ENCODE assay signal across 1 cellular context in genomic region chrX:110045988-110046387, GRCh38.
TF ChIP-seq lines count a peak whose summit lies in the region.

No MANE protein-coding gene starts in this region.

TF ChIP-seq in HepG2, 621 proteins besides CTCF, POLR2A, EP300 and RAD21 (continued from another document and continues in another):
- TF ChIP-seq, protein P1, sequence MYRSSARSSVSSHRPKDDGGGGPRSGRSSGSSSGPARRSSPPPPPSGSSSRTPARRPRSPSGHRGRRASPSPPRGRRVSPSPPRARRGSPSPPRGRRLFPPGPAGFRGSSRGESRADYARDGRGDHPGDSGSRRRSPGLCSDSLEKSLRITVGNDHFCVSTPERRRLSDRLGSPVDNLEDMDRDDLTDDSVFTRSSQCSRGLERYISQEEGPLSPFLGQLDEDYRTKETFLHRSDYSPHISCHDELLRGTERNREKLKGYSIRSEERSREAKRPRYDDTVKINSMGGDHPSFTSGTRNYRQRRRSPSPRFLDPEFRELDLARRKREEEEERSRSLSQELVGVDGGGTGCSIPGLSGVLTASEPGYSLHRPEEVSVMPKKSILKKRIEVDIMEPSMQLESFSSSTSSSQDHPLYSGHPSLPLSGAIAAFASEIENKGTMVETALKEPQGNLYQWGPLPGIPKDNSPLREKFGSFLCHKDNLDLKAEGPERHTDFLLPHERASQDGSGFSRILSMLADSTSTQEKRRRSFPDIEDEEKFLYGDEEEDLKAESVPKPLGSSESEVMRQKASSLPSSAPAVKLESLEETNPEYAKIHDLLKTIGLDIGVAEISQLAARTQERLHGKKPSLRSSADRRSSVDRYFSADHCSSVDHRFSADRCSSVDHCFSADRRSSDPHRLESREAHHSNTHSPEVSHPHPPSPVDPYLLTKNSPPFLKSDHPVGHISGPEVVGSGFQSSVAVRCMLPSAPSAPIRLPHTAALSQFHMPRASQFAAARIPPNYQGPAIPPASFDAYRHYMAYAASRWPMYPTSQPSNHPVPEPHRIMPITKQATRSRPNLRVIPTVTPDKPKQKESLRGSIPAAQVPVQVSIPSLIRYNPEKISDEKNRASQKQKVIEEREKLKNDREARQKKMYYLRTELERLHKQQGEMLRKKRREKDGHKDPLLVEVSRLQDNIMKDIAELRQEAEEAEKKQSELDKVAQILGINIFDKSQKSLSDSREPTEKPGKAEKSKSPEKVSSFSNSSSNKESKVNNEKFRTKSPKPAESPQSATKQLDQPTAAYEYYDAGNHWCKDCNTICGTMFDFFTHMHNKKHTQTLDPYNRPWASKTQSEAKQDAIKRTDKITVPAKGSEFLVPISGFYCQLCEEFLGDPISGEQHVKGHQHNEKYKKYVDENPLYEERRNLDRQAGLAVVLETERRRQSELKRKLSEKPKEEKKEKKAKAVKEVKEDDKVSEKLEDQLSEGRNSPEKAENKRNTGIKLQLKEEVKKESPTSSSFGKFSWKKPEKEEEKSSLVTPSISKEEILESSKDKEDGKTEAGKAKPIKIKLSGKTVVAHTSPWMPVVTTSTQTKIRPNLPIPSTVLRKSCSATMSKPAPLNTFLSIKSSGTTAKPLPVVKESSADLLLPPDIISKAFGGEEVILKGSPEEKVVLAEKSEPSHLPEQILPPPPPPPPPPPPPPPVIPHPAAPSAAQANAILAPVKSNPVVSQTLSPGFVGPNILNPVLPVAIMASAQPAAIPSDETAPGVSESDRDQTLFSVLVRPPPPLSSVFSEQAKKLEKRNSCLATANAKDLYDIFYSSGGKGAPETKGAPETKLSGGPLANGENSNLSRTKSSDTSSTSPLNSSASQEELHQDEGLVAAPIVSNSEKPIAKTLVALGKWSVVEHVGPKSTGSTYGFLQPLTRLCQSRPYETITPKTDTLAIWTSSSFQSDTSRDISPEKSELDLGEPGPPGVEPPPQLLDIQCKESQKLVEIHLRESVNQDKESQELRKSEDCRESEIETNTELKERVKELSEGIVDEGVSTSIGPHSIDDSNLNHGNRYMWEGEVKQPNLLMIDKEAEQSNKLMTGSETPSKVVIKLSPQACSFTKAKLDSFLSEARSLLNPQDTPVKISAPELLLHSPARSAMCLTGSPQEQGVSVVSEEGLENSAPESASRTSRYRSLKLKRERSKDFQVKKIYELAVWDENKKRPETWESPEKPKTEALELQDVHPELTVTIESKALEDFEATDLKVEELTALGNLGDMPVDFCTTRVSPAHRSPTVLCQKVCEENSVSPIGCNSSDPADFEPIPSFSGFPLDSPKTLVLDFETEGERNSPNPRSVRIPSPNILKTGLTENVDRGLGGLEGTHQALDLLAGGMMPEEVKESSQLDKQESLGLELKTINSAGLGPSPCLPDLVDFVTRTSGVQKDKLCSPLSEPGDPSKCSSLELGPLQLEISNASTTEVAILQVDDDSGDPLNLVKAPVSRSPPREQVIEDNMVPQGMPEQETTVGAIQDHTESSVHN (CRISPR knock-in tag; IDR thresholded peaks at IDR 0.05) = no peak
- TF ChIP-seq ISX (CRISPR knock-in tag; conservative IDR thresholded peaks at IDR 0.05) = no peak
- TF ChIP-seq, protein P2, sequence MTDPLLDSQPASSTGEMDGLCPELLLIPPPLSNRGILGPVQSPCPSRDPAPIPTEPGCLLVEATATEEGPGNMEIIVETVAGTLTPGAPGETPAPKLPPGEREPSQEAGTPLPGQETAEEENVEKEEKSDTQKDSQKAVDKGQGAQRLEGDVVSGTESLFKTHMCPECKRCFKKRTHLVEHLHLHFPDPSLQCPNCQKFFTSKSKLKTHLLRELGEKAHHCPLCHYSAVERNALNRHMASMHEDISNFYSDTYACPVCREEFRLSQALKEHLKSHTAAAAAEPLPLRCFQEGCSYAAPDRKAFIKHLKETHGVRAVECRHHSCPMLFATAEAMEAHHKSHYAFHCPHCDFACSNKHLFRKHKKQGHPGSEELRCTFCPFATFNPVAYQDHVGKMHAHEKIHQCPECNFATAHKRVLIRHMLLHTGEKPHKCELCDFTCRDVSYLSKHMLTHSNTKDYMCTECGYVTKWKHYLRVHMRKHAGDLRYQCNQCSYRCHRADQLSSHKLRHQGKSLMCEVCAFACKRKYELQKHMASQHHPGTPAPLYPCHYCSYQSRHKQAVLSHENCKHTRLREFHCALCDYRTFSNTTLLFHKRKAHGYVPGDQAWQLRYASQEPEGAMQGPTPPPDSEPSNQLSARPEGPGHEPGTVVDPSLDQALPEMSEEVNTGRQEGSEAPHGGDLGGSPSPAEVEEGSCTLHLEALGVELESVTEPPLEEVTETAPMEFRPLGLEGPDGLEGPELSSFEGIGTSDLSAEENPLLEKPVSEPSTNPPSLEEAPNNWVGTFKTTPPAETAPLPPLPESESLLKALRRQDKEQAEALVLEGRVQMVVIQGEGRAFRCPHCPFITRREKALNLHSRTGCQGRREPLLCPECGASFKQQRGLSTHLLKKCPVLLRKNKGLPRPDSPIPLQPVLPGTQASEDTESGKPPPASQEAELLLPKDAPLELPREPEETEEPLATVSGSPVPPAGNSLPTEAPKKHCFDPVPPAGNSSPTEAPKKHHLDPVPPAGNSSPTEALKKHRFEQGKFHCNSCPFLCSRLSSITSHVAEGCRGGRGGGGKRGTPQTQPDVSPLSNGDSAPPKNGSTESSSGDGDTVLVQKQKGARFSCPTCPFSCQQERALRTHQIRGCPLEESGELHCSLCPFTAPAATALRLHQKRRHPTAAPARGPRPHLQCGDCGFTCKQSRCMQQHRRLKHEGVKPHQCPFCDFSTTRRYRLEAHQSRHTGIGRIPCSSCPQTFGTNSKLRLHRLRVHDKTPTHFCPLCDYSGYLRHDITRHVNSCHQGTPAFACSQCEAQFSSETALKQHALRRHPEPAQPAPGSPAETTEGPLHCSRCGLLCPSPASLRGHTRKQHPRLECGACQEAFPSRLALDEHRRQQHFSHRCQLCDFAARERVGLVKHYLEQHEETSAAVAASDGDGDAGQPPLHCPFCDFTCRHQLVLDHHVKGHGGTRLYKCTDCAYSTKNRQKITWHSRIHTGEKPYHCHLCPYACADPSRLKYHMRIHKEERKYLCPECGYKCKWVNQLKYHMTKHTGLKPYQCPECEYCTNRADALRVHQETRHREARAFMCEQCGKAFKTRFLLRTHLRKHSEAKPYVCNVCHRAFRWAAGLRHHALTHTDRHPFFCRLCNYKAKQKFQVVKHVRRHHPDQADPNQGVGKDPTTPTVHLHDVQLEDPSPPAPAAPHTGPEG (CRISPR knock-in tag; IDR thresholded peaks at IDR 0.05) = no peak
- no peak for TF ChIP-seq FOXA1 (IDR thresholded peaks at IDR 0.05)
- TF ChIP-seq FOXA1 (CRISPR knock-in tag; IDR thresholded peaks at IDR 0.05) = peak; percentile 51
- no peak for TF ChIP-seq TP53 (CRISPR knock-in tag; conservative IDR thresholded peaks at IDR 0.05)
- no peak for TF ChIP-seq HMG20B (CRISPR knock-in tag; conservative IDR thresholded peaks at IDR 0.05)
- 0 out of 2 replicates have a peak, but pooled peaks have one; percentile 24 for TF ChIP-seq BCL6 (CRISPR knock-in tag; IDR thresholded peaks at IDR 0.05)
- TF ChIP-seq, protein P3, sequence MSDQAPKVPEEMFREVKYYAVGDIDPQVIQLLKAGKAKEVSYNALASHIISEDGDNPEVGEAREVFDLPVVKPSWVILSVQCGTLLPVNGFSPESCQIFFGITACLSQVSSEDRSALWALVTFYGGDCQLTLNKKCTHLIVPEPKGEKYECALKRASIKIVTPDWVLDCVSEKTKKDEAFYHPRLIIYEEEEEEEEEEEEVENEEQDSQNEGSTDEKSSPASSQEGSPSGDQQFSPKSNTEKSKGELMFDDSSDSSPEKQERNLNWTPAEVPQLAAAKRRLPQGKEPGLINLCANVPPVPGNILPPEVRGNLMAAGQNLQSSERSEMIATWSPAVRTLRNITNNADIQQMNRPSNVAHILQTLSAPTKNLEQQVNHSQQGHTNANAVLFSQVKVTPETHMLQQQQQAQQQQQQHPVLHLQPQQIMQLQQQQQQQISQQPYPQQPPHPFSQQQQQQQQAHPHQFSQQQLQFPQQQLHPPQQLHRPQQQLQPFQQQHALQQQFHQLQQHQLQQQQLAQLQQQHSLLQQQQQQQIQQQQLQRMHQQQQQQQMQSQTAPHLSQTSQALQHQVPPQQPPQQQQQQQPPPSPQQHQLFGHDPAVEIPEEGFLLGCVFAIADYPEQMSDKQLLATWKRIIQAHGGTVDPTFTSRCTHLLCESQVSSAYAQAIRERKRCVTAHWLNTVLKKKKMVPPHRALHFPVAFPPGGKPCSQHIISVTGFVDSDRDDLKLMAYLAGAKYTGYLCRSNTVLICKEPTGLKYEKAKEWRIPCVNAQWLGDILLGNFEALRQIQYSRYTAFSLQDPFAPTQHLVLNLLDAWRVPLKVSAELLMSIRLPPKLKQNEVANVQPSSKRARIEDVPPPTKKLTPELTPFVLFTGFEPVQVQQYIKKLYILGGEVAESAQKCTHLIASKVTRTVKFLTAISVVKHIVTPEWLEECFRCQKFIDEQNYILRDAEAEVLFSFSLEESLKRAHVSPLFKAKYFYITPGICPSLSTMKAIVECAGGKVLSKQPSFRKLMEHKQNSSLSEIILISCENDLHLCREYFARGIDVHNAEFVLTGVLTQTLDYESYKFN (CRISPR knock-in tag; conservative IDR thresholded peaks at IDR 0.05) = peak; percentile 57
- TF ChIP-seq CC2D1A (CRISPR knock-in tag; IDR thresholded peaks at IDR 0.05) = no peak
- TF ChIP-seq, protein P4, sequence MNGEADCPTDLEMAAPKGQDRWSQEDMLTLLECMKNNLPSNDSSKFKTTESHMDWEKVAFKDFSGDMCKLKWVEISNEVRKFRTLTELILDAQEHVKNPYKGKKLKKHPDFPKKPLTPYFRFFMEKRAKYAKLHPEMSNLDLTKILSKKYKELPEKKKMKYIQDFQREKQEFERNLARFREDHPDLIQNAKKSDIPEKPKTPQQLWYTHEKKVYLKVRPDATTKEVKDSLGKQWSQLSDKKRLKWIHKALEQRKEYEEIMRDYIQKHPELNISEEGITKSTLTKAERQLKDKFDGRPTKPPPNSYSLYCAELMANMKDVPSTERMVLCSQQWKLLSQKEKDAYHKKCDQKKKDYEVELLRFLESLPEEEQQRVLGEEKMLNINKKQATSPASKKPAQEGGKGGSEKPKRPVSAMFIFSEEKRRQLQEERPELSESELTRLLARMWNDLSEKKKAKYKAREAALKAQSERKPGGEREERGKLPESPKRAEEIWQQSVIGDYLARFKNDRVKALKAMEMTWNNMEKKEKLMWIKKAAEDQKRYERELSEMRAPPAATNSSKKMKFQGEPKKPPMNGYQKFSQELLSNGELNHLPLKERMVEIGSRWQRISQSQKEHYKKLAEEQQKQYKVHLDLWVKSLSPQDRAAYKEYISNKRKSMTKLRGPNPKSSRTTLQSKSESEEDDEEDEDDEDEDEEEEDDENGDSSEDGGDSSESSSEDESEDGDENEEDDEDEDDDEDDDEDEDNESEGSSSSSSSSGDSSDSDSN (CRISPR knock-in tag; IDR thresholded peaks at IDR 0.05) = no peak
- TF ChIP-seq ARNTL (CRISPR knock-in tag; IDR thresholded peaks at IDR 0.05) = no peak
- TF ChIP-seq ERF (CRISPR knock-in tag; IDR thresholded peaks at IDR 0.05) = no peak
- TF ChIP-seq ARNT (IDR thresholded peaks at IDR 0.05) = no peak
- no peak for TF ChIP-seq EED (CRISPR knock-in tag; IDR thresholded peaks at IDR 0.05)
- no peak for TF ChIP-seq TEAD2 (CRISPR knock-in tag; IDR thresholded peaks at IDR 0.05)
- TF ChIP-seq FOXA3 (CRISPR knock-in tag; IDR thresholded peaks at IDR 0.05) = peak; percentile 63
- no peak for TF ChIP-seq ZFAT (CRISPR knock-in tag; conservative IDR thresholded peaks at IDR 0.05)
- no peak for TF ChIP-seq TRIM24 (CRISPR knock-in tag; IDR thresholded peaks at IDR 0.05)
- TF ChIP-seq ZNF652 (CRISPR knock-in tag; IDR thresholded peaks at IDR 0.05; ENCODE audit: borderline replicate concordance, low read depth) = no peak
- TF ChIP-seq SOX6 (IDR thresholded peaks at IDR 0.05) = no peak
- TF ChIP-seq SOX6 (CRISPR knock-in tag; IDR thresholded peaks at IDR 0.05) = peak; percentile 67
- TF ChIP-seq, protein P5, sequence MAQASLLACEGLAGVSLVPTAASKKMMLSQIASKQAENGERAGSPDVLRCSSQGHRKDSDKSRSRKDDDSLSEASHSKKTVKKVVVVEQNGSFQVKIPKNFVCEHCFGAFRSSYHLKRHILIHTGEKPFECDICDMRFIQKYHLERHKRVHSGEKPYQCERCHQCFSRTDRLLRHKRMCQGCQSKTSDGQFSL (CRISPR knock-in tag; IDR thresholded peaks at IDR 0.05) = no peak
- TF ChIP-seq SNAPC4 (CRISPR knock-in tag; IDR thresholded peaks at IDR 0.05) = no peak
- TF ChIP-seq ZNF160 (CRISPR knock-in tag; IDR thresholded peaks at IDR 0.05) = no peak
